In the genomic region with DNA sequence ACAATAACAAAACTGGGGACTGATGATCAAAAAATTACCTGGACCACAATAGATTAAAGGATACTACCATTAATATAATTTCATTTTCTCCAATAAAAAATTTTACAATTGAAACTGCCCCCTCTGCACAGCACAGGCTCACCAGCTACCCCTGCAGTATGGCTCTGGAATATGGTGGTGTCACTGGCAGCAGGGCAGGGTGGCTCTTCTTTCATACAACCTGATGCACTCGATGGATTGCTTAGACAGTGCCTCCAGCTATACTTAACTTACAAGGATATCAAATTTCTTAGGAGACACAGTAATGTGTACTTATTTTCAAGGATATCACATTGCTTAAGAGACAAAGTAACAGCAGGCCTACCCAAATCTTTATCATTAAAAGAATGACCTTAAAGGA, we compare ENCODE assay signal across 15 cellular contexts.
DNase-seq lines count a peak whose midpoint lies in the region; ATAC-seq and TF ChIP-seq lines count a peak whose summit lies in the region.
"Had no signal": no experiment of that assay in that cellular context is flagged by ENCODE, and none has a peak within 500 bp of the region (broad histone marks: within the 10 kb centered on the region; RNA-seq: fewer than 3 reads in every experiment).

No MANE protein-coding gene starts in this region.

- intact Hi-C loops in gastrocnemius medialis (cut with DNase I; ENCODE audit: low total_unique reads), result no loop called here

- H3K27ac ChIP-seq in brain microvascular endothelial cell (no peak overlapping the region), gastrocnemius medialis (no peak overlapping the region)
- H3K27ac ChIP-seq: tibial artery had no signal

- in situ Hi-C loops in brain microvascular endothelial cell (cut with HindIII; ENCODE audit: low pct_ligation_motif_present, low sequenced_read_pairs), result no loop called here
- in situ Hi-C loops in gastrocnemius medialis (cut with MboI; ENCODE audit: low sequenced_read_pairs in 4 of 4), result loop anchor here in 2 of 4 donors (10.0 to 25.0 kb wide), 2 partner anchors 103 to 106 kb away; no protein-coding TSS in a partner anchor

- no peaks in the 10 kb centered on the region for H3K9me3 ChIP-seq in gastrocnemius medialis
- H3K9me3 ChIP-seq: tibial artery had no signal

- H3K27me3 ChIP-seq in brain microvascular endothelial cell (replicated peaks), result no peaks in the 10 kb centered on the region
- H3K27me3 ChIP-seq in gastrocnemius medialis, result no peaks in the 10 kb centered on the region
- H3K27me3 ChIP-seq: tibial artery had no signal

- ATAC-seq in gastrocnemius medialis, result peak; percentile 74 to 88
- ATAC-seq: stimulated activated effector memory CD8-positive, alpha-beta T cell treated with anti-CD3 and anti-CD28 coated beads, Interleukin-12 subunit alpha, Interleukin-12 subunit beta, amount 100 ng/mL, for 72 hours had no signal

- no peak overlapping the region for H3K4me3 ChIP-seq in brain microvascular endothelial cell (ENCODE audit: low read depth, low read length)
- H3K4me3 ChIP-seq in gastrocnemius medialis, result no peak overlapping the region
- H3K4me3 ChIP-seq: tibial artery had no signal

- peaks cover 9% of the 10 kb centered on the region in 2 donors for H3K4me1 ChIP-seq in gastrocnemius medialis
- H3K4me1 ChIP-seq: tibial artery had no signal

- H3K36me3 ChIP-seq in brain microvascular endothelial cell (replicated peaks), result no peaks in the 10 kb centered on the region
- no peaks in the 10 kb centered on the region for H3K36me3 ChIP-seq in gastrocnemius medialis
- H3K36me3 ChIP-seq: tibial artery had no signal

- TF ChIP-seq POLR2A in gastrocnemius medialis (IDR thresholded peaks at IDR 0.05), result no peak

- TF ChIP-seq CTCF in brain microvascular endothelial cell (IDR thresholded peaks at IDR 0.05; ENCODE audit: low read depth, low read length, missing control alignments), result peak; percentile 42
- TF ChIP-seq CTCF in gastrocnemius medialis (IDR thresholded peaks at IDR 0.05 in 4 of 5, conservative IDR thresholded peaks at IDR 0.05 in 1 of 5), result no peak
- no peak for TF ChIP-seq CTCF in GM10266 (IDR thresholded peaks at IDR 0.05; ENCODE audit: control insufficient read depth, insufficient read depth, low read depth, missing control alignments)

- peak; percentile 22 for DNase-seq in NCI-H82 (lab: John Stamatoyannopoulos, UW)
- DNase-seq in NCI-H82 treated with DMSO at 0.1 percent for 48 hours (lab: John Stamatoyannopoulos, UW; ENCODE audit: unreplicated experiment), result no peak
- DNase-seq in NCI-H2171 (lab: John Stamatoyannopoulos, UW), result peak; percentile 50
- DNase-seq in brain microvascular endothelial cell, result no peak
- no peak for DNase-seq in gastrocnemius medialis
- no peak for DNase-seq in A172 (ENCODE audit: low spot score)
- no peak for DNase-seq in NCI-H774 (lab: John Stamatoyannopoulos, UW)
- no peak for DNase-seq in GM10266 (ENCODE audit: extremely low spot score)
- DNase-seq: activated CD4-positive, alpha-beta T cell treated with anti-CD3 and anti-CD28 coated beads for 1 hour; activated naive CD4-positive, alpha-beta T cell treated with anti-CD3 and anti-CD28 coated beads, Interleukin-2, amount 50 U/mL, for 16 hours; Kasumi-1; NCI-H1694; Right ventricle myocardium superior; tibial artery had no signal

Comparison
In these comparisons a context has a peak if more than half of its experiments do, and no peak if none do; other contexts are left out.
1. DNase-seq: peak in NCI-H82 (single experiment) and NCI-H2171 (single experiment); none in NCI-H82 treated with DMSO at 0.1 percent for 48 hours (single experiment), brain microvascular endothelial cell (single experiment), gastrocnemius medialis (0 of 2), A172 (single experiment), NCI-H774 (single experiment) and GM10266 (single experiment).